In the genomic region with DNA sequence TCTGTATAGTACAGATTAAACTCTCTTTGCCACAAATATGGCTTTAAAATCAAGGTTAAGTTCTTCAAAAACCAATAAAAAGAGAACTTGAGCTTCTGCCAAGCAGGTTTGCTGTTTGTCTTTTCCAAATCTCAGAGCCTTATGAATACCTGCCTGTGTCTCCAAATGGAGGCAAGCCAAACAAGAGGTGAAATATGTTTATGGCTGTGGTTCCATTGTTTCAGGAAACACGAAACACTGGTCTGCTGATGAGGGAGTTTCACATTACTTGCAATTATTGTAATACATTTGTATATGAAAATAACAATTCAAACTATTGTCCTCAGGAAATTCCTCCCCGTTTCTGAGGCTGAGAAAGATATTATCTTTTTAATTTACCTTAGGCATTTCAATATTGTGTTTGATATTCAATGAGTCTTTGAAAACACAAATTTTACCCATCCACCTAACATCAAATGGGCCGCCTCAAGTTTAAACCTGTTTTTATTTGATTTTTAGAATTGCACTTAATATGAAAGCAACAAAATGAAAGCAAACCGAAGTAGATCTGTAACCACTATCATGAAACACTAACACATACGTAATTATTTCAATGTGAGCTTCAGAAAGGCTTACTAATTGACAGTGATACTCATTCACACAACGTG, we compare ENCODE assay signal across 1 cellular context.
TF ChIP-seq lines count a peak whose summit lies in the region.

No MANE protein-coding gene starts in this region.

TF ChIP-seq in HepG2, 621 proteins besides CTCF, POLR2A, EP300 and RAD21:
- TF ChIP-seq, protein P1, sequence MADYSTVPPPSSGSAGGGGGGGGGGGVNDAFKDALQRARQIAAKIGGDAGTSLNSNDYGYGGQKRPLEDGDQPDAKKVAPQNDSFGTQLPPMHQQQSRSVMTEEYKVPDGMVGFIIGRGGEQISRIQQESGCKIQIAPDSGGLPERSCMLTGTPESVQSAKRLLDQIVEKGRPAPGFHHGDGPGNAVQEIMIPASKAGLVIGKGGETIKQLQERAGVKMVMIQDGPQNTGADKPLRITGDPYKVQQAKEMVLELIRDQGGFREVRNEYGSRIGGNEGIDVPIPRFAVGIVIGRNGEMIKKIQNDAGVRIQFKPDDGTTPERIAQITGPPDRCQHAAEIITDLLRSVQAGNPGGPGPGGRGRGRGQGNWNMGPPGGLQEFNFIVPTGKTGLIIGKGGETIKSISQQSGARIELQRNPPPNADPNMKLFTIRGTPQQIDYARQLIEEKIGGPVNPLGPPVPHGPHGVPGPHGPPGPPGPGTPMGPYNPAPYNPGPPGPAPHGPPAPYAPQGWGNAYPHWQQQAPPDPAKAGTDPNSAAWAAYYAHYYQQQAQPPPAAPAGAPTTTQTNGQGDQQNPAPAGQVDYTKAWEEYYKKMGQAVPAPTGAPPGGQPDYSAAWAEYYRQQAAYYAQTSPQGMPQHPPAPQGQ (CRISPR knock-in tag; IDR thresholded peaks at IDR 0.05; ENCODE audit: borderline replicate concordance) = no peak
- TF ChIP-seq, protein P2, sequence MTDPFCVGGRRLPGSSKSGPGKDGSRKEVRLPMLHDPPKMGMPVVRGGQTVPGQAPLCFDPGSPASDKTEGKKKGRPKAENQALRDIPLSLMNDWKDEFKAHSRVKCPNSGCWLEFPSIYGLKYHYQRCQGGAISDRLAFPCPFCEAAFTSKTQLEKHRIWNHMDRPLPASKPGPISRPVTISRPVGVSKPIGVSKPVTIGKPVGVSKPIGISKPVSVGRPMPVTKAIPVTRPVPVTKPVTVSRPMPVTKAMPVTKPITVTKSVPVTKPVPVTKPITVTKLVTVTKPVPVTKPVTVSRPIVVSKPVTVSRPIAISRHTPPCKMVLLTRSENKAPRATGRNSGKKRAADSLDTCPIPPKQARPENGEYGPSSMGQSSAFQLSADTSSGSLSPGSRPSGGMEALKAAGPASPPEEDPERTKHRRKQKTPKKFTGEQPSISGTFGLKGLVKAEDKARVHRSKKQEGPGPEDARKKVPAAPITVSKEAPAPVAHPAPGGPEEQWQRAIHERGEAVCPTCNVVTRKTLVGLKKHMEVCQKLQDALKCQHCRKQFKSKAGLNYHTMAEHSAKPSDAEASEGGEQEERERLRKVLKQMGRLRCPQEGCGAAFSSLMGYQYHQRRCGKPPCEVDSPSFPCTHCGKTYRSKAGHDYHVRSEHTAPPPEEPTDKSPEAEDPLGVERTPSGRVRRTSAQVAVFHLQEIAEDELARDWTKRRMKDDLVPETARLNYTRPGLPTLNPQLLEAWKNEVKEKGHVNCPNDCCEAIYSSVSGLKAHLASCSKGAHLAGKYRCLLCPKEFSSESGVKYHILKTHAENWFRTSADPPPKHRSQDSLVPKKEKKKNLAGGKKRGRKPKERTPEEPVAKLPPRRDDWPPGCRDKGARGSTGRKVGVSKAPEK (CRISPR knock-in tag; IDR thresholded peaks at IDR 0.05; ENCODE audit: borderline replicate concordance) = no peak
- no peak for TF ChIP-seq TCF7 (IDR thresholded peaks at IDR 0.05; ENCODE audit: low read depth)
- TF ChIP-seq ZFP36L1 (CRISPR knock-in tag; IDR thresholded peaks at IDR 0.05) = no peak
- no peak for TF ChIP-seq SAP130 (CRISPR knock-in tag; IDR thresholded peaks at IDR 0.05; ENCODE audit: low read depth)
- TF ChIP-seq, protein P3, sequence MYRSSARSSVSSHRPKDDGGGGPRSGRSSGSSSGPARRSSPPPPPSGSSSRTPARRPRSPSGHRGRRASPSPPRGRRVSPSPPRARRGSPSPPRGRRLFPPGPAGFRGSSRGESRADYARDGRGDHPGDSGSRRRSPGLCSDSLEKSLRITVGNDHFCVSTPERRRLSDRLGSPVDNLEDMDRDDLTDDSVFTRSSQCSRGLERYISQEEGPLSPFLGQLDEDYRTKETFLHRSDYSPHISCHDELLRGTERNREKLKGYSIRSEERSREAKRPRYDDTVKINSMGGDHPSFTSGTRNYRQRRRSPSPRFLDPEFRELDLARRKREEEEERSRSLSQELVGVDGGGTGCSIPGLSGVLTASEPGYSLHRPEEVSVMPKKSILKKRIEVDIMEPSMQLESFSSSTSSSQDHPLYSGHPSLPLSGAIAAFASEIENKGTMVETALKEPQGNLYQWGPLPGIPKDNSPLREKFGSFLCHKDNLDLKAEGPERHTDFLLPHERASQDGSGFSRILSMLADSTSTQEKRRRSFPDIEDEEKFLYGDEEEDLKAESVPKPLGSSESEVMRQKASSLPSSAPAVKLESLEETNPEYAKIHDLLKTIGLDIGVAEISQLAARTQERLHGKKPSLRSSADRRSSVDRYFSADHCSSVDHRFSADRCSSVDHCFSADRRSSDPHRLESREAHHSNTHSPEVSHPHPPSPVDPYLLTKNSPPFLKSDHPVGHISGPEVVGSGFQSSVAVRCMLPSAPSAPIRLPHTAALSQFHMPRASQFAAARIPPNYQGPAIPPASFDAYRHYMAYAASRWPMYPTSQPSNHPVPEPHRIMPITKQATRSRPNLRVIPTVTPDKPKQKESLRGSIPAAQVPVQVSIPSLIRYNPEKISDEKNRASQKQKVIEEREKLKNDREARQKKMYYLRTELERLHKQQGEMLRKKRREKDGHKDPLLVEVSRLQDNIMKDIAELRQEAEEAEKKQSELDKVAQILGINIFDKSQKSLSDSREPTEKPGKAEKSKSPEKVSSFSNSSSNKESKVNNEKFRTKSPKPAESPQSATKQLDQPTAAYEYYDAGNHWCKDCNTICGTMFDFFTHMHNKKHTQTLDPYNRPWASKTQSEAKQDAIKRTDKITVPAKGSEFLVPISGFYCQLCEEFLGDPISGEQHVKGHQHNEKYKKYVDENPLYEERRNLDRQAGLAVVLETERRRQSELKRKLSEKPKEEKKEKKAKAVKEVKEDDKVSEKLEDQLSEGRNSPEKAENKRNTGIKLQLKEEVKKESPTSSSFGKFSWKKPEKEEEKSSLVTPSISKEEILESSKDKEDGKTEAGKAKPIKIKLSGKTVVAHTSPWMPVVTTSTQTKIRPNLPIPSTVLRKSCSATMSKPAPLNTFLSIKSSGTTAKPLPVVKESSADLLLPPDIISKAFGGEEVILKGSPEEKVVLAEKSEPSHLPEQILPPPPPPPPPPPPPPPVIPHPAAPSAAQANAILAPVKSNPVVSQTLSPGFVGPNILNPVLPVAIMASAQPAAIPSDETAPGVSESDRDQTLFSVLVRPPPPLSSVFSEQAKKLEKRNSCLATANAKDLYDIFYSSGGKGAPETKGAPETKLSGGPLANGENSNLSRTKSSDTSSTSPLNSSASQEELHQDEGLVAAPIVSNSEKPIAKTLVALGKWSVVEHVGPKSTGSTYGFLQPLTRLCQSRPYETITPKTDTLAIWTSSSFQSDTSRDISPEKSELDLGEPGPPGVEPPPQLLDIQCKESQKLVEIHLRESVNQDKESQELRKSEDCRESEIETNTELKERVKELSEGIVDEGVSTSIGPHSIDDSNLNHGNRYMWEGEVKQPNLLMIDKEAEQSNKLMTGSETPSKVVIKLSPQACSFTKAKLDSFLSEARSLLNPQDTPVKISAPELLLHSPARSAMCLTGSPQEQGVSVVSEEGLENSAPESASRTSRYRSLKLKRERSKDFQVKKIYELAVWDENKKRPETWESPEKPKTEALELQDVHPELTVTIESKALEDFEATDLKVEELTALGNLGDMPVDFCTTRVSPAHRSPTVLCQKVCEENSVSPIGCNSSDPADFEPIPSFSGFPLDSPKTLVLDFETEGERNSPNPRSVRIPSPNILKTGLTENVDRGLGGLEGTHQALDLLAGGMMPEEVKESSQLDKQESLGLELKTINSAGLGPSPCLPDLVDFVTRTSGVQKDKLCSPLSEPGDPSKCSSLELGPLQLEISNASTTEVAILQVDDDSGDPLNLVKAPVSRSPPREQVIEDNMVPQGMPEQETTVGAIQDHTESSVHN (CRISPR knock-in tag; IDR thresholded peaks at IDR 0.05) = no peak
- TF ChIP-seq, protein P4, sequence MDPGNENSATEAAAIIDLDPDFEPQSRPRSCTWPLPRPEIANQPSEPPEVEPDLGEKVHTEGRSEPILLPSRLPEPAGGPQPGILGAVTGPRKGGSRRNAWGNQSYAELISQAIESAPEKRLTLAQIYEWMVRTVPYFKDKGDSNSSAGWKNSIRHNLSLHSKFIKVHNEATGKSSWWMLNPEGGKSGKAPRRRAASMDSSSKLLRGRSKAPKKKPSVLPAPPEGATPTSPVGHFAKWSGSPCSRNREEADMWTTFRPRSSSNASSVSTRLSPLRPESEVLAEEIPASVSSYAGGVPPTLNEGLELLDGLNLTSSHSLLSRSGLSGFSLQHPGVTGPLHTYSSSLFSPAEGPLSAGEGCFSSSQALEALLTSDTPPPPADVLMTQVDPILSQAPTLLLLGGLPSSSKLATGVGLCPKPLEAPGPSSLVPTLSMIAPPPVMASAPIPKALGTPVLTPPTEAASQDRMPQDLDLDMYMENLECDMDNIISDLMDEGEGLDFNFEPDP (CRISPR knock-in tag; conservative IDR thresholded peaks at IDR 0.05) = no peak
- TF ChIP-seq TGIF2 (CRISPR knock-in tag; IDR thresholded peaks at IDR 0.05) = no peak
- TF ChIP-seq SUZ12 (IDR thresholded peaks at IDR 0.05; ENCODE audit: low read depth, low read length) = no peak
- TF ChIP-seq, protein P5, sequence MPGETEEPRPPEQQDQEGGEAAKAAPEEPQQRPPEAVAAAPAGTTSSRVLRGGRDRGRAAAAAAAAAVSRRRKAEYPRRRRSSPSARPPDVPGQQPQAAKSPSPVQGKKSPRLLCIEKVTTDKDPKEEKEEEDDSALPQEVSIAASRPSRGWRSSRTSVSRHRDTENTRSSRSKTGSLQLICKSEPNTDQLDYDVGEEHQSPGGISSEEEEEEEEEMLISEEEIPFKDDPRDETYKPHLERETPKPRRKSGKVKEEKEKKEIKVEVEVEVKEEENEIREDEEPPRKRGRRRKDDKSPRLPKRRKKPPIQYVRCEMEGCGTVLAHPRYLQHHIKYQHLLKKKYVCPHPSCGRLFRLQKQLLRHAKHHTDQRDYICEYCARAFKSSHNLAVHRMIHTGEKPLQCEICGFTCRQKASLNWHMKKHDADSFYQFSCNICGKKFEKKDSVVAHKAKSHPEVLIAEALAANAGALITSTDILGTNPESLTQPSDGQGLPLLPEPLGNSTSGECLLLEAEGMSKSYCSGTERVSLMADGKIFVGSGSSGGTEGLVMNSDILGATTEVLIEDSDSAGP (CRISPR knock-in tag; IDR thresholded peaks at IDR 0.05; ENCODE audit: borderline replicate concordance) = no peak
- no peak for TF ChIP-seq ZNF761 (CRISPR knock-in tag; conservative IDR thresholded peaks at IDR 0.05)
- no peak for TF ChIP-seq ZNF546 (CRISPR knock-in tag; conservative IDR thresholded peaks at IDR 0.05)
- TF ChIP-seq, protein P6, sequence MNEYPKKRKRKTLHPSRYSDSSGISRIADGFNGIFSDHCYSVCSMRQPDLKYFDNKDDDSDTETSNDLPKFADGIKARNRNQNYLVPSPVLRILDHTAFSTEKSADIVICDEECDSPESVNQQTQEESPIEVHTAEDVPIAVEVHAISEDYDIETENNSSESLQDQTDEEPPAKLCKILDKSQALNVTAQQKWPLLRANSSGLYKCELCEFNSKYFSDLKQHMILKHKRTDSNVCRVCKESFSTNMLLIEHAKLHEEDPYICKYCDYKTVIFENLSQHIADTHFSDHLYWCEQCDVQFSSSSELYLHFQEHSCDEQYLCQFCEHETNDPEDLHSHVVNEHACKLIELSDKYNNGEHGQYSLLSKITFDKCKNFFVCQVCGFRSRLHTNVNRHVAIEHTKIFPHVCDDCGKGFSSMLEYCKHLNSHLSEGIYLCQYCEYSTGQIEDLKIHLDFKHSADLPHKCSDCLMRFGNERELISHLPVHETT (CRISPR knock-in tag; conservative IDR thresholded peaks at IDR 0.05) = no peak
- TF ChIP-seq PRMT3 (CRISPR knock-in tag; IDR thresholded peaks at IDR 0.05; ENCODE audit: borderline replicate concordance, low read depth) = no peak
- TF ChIP-seq ADNP (CRISPR knock-in tag; IDR thresholded peaks at IDR 0.05) = no peak
- TF ChIP-seq MED13 (CRISPR knock-in tag; IDR thresholded peaks at IDR 0.05) = no peak
- TF ChIP-seq, protein P7, sequence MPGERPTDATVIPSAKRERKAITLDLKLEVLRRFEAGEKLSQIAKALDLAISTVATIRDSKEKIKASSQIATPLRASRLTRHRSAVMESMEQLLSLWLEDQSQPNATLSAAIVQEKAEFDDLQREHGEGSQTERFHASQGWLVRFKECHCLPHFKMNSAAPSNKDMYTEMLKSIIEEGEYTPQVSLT (CRISPR knock-in tag; IDR thresholded peaks at IDR 0.05; ENCODE audit: borderline replicate concordance, low read depth) = no peak
- no peak for TF ChIP-seq ZNF850 (CRISPR knock-in tag; conservative IDR thresholded peaks at IDR 0.05)
- no peak for TF ChIP-seq ZNF446 (CRISPR knock-in tag; IDR thresholded peaks at IDR 0.05)
- TF ChIP-seq, protein P8, sequence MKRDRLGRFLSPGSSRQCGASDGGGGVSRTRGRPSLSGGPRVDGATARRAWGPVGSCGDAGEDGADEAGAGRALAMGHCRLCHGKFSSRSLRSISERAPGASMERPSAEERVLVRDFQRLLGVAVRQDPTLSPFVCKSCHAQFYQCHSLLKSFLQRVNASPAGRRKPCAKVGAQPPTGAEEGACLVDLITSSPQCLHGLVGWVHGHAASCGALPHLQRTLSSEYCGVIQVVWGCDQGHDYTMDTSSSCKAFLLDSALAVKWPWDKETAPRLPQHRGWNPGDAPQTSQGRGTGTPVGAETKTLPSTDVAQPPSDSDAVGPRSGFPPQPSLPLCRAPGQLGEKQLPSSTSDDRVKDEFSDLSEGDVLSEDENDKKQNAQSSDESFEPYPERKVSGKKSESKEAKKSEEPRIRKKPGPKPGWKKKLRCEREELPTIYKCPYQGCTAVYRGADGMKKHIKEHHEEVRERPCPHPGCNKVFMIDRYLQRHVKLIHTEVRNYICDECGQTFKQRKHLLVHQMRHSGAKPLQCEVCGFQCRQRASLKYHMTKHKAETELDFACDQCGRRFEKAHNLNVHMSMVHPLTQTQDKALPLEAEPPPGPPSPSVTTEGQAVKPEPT (CRISPR knock-in tag; IDR thresholded peaks at IDR 0.05; ENCODE audit: low read depth) = no peak
TF ChIP-seq in HepG2: peak in this region for 0.
